1 cellular context compared by ENCODE assay signal in genomic region chr5:32714836-32715235, GRCh38.
TF ChIP-seq lines count a peak whose summit lies in the region.

No MANE protein-coding gene starts in this region.

TF ChIP-seq in WTC11, 78 proteins besides CTCF, POLR2A, EP300 and RAD21 (continued from another document):
- TF ChIP-seq SP1 (CRISPR knock-in tag; conservative IDR thresholded peaks at IDR 0.05) (no peak), JUN (CRISPR knock-in tag; IDR thresholded peaks at IDR 0.05) (no peak), ZNF121 (CRISPR knock-in tag; IDR thresholded peaks at IDR 0.05) (no peak), STAT6 (CRISPR knock-in tag; conservative IDR thresholded peaks at IDR 0.05; ENCODE audit: low read depth) (no peak), MXD4 (CRISPR knock-in tag; IDR thresholded peaks at IDR 0.05; ENCODE audit: borderline replicate concordance) (no peak), ZNF416 (CRISPR knock-in tag; IDR thresholded peaks at IDR 0.05) (no peak)
- TF ChIP-seq, protein P1, sequence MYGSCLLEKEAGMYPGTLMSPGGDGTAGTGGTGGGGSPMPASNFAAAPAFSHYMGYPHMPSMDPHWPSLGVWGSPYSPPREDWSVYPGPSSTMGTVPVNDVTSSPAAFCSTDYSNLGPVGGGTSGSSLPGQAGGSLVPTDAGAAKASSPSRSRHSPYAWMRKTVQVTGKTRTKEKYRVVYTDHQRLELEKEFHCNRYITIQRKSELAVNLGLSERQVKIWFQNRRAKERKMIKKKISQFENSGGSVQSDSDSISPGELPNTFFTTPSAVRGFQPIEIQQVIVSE (CRISPR knock-in tag; IDR thresholded peaks at IDR 0.05; ENCODE audit: borderline replicate concordance): no peak
- TF ChIP-seq, protein P2, sequence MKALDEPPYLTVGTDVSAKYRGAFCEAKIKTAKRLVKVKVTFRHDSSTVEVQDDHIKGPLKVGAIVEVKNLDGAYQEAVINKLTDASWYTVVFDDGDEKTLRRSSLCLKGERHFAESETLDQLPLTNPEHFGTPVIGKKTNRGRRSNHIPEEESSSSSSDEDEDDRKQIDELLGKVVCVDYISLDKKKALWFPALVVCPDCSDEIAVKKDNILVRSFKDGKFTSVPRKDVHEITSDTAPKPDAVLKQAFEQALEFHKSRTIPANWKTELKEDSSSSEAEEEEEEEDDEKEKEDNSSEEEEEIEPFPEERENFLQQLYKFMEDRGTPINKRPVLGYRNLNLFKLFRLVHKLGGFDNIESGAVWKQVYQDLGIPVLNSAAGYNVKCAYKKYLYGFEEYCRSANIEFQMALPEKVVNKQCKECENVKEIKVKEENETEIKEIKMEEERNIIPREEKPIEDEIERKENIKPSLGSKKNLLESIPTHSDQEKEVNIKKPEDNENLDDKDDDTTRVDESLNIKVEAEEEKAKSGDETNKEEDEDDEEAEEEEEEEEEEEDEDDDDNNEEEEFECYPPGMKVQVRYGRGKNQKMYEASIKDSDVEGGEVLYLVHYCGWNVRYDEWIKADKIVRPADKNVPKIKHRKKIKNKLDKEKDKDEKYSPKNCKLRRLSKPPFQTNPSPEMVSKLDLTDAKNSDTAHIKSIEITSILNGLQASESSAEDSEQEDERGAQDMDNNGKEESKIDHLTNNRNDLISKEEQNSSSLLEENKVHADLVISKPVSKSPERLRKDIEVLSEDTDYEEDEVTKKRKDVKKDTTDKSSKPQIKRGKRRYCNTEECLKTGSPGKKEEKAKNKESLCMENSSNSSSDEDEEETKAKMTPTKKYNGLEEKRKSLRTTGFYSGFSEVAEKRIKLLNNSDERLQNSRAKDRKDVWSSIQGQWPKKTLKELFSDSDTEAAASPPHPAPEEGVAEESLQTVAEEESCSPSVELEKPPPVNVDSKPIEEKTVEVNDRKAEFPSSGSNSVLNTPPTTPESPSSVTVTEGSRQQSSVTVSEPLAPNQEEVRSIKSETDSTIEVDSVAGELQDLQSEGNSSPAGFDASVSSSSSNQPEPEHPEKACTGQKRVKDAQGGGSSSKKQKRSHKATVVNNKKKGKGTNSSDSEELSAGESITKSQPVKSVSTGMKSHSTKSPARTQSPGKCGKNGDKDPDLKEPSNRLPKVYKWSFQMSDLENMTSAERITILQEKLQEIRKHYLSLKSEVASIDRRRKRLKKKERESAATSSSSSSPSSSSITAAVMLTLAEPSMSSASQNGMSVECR (CRISPR knock-in tag; IDR thresholded peaks at IDR 0.05; ENCODE audit: borderline replicate concordance): no peak
- TF ChIP-seq, protein P3, sequence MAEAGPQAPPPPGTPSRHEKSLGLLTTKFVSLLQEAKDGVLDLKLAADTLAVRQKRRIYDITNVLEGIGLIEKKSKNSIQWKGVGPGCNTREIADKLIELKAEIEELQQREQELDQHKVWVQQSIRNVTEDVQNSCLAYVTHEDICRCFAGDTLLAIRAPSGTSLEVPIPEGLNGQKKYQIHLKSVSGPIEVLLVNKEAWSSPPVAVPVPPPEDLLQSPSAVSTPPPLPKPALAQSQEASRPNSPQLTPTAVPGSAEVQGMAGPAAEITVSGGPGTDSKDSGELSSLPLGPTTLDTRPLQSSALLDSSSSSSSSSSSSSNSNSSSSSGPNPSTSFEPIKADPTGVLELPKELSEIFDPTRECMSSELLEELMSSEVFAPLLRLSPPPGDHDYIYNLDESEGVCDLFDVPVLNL (CRISPR knock-in tag; IDR thresholded peaks at IDR 0.05; ENCODE audit: borderline replicate concordance, low read depth): no peak
